In the genomic region with DNA sequence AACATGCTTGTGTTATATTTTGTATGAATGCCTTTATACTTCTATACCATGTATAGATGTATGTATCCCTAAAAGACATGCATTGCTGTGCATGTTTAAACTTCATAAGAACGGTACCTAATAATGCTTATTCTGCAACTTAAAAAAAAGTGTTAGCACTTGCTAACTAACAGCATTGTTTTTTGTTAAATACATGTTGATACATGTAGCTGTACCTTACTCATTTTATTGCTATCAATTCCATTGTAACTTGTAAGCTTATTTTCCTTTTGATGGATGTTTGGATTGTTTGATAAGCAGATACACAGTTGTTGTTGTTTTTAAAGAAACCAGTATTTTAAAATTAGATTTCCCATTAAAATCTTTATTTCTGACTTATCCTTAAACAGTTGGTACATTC, we compare ENCODE assay signal across 28 cellular contexts. TPM values are rescaled to one million over a fixed set of nuclear protein-coding genes. Genes with fewer than 3 reads are reported as not detected.
A peak's percentile ranks its signal among the peaks of the same experiment; 100 is the strongest.
DNase-seq lines count a peak whose midpoint lies in the region; ATAC-seq, FAIRE-seq and TF ChIP-seq lines count a peak whose summit lies in the region.
"Had no signal": no experiment of that assay in that cellular context is flagged by ENCODE, and none has a peak within 500 bp of the region (broad histone marks: within the 10 kb centered on the region; RNA-seq: fewer than 3 reads in every experiment).

No MANE protein-coding gene starts in this region.

- CTCF ChIA-PET in mammary epithelial cell (lab: Charles Lee; ENCODE audit: low non-redundant PET) = no interaction called here
- CTCF ChIA-PET in MCF 10A (lab: Yijun Ruan, JAX) = no interaction called here

- BruUV-seq in mammary epithelial cell (replicated peaks; lab: Mats Ljungman, UMichigan) (no TSS peak), MCF 10A (replicated peaks; lab: Mats Ljungman, UMichigan) (no TSS peak)

- intact Hi-C loops in mammary epithelial cell (cut with micrococcal nuclease) = no loop called here
- intact Hi-C loops in MCF 10A (cut with micrococcal nuclease) = no loop called here

- DNase-seq in mammary epithelial cell (peak; percentile 19), MCF 10A (ENCODE audit: unreplicated experiment) (no peak), bronchial epithelial cell (ENCODE audit: low read depth) (peak; percentile 84), foreskin keratinocyte (peak in 1 of 2 donors; percentile 48), hepatocyte (ENCODE audit: low spot score) (no peak)
- DNase-seq: 8988T; ACHN; BE2C; C1 segment of cervical spinal cord; CD4-positive, alpha-beta memory T cell; CD4-positive, CD25-positive, alpha-beta regulatory T cell; CD8-positive, alpha-beta memory T cell; COR-L47; DMS 273 treated with DMSO at 0.1 percent for 48 hours; DMS153; DMS53; DMS79; DND-41; EL; GDM1 had no signal

- in situ Hi-C loops in mammary epithelial cell (cut with MboI; ENCODE audit: low sequenced_read_pairs in 2 of 2) = no loop called here

- H3K9me3 Mint-ChIP-seq in MCF 10A (ENCODE audit: unreplicated experiment) = no peaks in the 10 kb centered on the region
- H3K9me3 Mint-ChIP-seq: CD8-positive, alpha-beta memory T cell had no signal

- no peaks in the 10 kb centered on the region for H3K27me3 Mint-ChIP-seq in MCF 10A (ENCODE audit: insufficient read depth, unreplicated experiment)
- H3K27me3 Mint-ChIP-seq: CD4-positive, alpha-beta memory T cell; CD4-positive, CD25-positive, alpha-beta regulatory T cell; CD8-positive, alpha-beta memory T cell had no signal

- H3K4me3 ChIP-seq in mammary epithelial cell (replicated peaks in 1 of 3; ENCODE audit: insufficient read depth in 1 of 3, low read depth in 2 of 3, low read length in 3 of 3) (no peak overlapping the region), bronchial epithelial cell (ENCODE audit: low read depth, low read length) (no peak overlapping the region), hepatocyte (no peak overlapping the region)
- H3K4me3 ChIP-seq: BLaER1, GM12878 had no signal

- H3K27me3 ChIP-seq in mammary epithelial cell (ENCODE audit: insufficient read depth, low read length) (no peaks in the 10 kb centered on the region), bronchial epithelial cell (ENCODE audit: control insufficient read depth, insufficient read depth, low read length) (no peaks in the 10 kb centered on the region), foreskin keratinocyte (no peaks in the 10 kb centered on the region), hepatocyte (no peaks in the 10 kb centered on the region)
- H3K27me3 ChIP-seq: BE2C, BLaER1 had no signal

- H3K36me3 ChIP-seq in mammary epithelial cell (ENCODE audit: insufficient read depth, low read length) (no peaks in the 10 kb centered on the region), bronchial epithelial cell (ENCODE audit: control insufficient read depth, insufficient read depth, low read length) (no peaks in the 10 kb centered on the region), hepatocyte (replicated peaks; ENCODE audit: insufficient read depth, low read depth) (no peaks in the 10 kb centered on the region)
- H3K36me3 ChIP-seq: BE2C had no signal

- TF ChIP-seq CTCF in mammary epithelial cell (conservative IDR thresholded peaks at IDR 0.05 in 1 of 2, IDR thresholded peaks at IDR 0.05 in 1 of 2; ENCODE audit: extremely low read depth in 1 of 2, insufficient read depth in 1 of 2, low read depth in 1 of 2, low read length in 2 of 2) (no peak), MCF 10A (IDR thresholded peaks at IDR 0.05; ENCODE audit: unreplicated experiment) (no peak), bronchial epithelial cell (IDR thresholded peaks at IDR 0.05; ENCODE audit: insufficient read depth, low read length, severe bottlenecking) (no peak), foreskin keratinocyte (conservative IDR thresholded peaks at IDR 0.05) (no peak), hepatocyte (IDR thresholded peaks at IDR 0.05; ENCODE audit: poor library complexity) (no peak)

- H3K4me3 Mint-ChIP-seq in MCF 10A (ENCODE audit: unreplicated experiment) = no peak overlapping the region
- H3K4me3 Mint-ChIP-seq: CD14-positive monocyte; CD4-positive, alpha-beta memory T cell; CD4-positive, CD25-positive, alpha-beta regulatory T cell; CD8-positive, alpha-beta memory T cell had no signal

- peaks cover 4% of the 10 kb centered on the region for H3K4me1 ChIP-seq in mammary epithelial cell (ENCODE audit: insufficient read depth, low read length)
- no peaks in the 10 kb centered on the region for H3K4me1 ChIP-seq in foreskin keratinocyte
- no peaks in the 10 kb centered on the region for H3K4me1 ChIP-seq in hepatocyte (ENCODE audit: insufficient read depth)
- H3K4me1 ChIP-seq: BE2C had no signal

- H3K9me3 ChIP-seq in mammary epithelial cell (replicated peaks; ENCODE audit: insufficient read depth, low read length) = no peaks in the 10 kb centered on the region
- H3K9me3 ChIP-seq in hepatocyte (ENCODE audit: low read depth) = no peaks in the 10 kb centered on the region
- H3K9me3 ChIP-seq: BE2C had no signal

- H2AFZ ChIP-seq in mammary epithelial cell (ENCODE audit: low read depth, low read length) = no peak overlapping the region
- no peak overlapping the region for H2AFZ ChIP-seq in hepatocyte

- FAIRE-seq in bronchial epithelial cell (lab: Jason Lieb, UNC) = no peak
- FAIRE-seq: A204.1, GM12878, GM12892, GM18507 had no signal

- 62% methylated on average over 1 of the region's 1 CpG for WGBS in mammary epithelial cell (ENCODE audit: low coverage, missing lambda C conversion rate)
- WGBS in hepatocyte (ENCODE audit: low lambda C conversion rate, missing lambda C conversion rate) = 57% methylated on average over 1 of the region's 1 CpG

- dilution Hi-C loops in mammary epithelial cell (cut with HindIII; ENCODE audit: low sequenced_read_pairs) = no loop called here

- H3K4me1 Mint-ChIP-seq in MCF 10A (ENCODE audit: insufficient read depth, unreplicated experiment) = no peaks in the 10 kb centered on the region

- H3K79me2 ChIP-seq in mammary epithelial cell (ENCODE audit: insufficient read depth, low read length) (peaks cover 77% of the 10 kb centered on the region), hepatocyte (peaks cover 93% of the 10 kb centered on the region)

- no peak overlapping the region for H3K9ac ChIP-seq in mammary epithelial cell (ENCODE audit: insufficient read depth, low read length)
- H3K9ac ChIP-seq: BLaER1 had no signal

- H3K27ac ChIP-seq in mammary epithelial cell (ENCODE audit: insufficient read depth, low read depth, low read length) (no peak overlapping the region), foreskin keratinocyte (no peak overlapping the region), hepatocyte (no peak overlapping the region)
- H3K27ac ChIP-seq: BLaER1 had no signal

- no peak overlapping the region for H3K27ac Mint-ChIP-seq in MCF 10A (ENCODE audit: low read depth, unreplicated experiment)
- H3K27ac Mint-ChIP-seq: CD14-positive monocyte; CD4-positive, alpha-beta memory T cell; CD4-positive, CD25-positive, alpha-beta regulatory T cell; CD8-positive, alpha-beta memory T cell had no signal

- POLR2A ChIA-PET in MCF 10A (lab: Yijun Ruan, JAX) = no interaction called here

- no peaks in the 10 kb centered on the region for H3K9me2 ChIP-seq in hepatocyte (replicated peaks; ENCODE audit: insufficient read depth)

- H3K4me2 ChIP-seq in mammary epithelial cell (ENCODE audit: insufficient read depth, low read depth, low read length) (no peak overlapping the region), hepatocyte (no peak overlapping the region)
- H3K4me2 ChIP-seq: BLaER1 had no signal

- ATAC-seq in foreskin keratinocyte (peak; percentile 44), HG03045 (IDR thresholded peaks at IDR 0.05; ENCODE audit: unreplicated experiment) (no peak)
- no peak for ATAC-seq in activated CD4-positive, CD25-positive, alpha-beta regulatory T cell treated with anti-CD3 and anti-CD28 coated beads, Interleukin-2, amount 50 U/mL, for 24 hours
- ATAC-seq: GM12878 had no signal

- H4K20me1 ChIP-seq in mammary epithelial cell (ENCODE audit: insufficient read depth, low read length) = no peaks in the 10 kb centered on the region
- peaks cover 9% of the 10 kb centered on the region for H4K20me1 ChIP-seq in hepatocyte (ENCODE audit: insufficient read depth, poor library complexity, severe bottlenecking)

- H3K36me3 Mint-ChIP-seq in MCF 10A (ENCODE audit: insufficient read depth, unreplicated experiment) = no peaks in the 10 kb centered on the region

RNA-seq across cellular contexts. Expression of gene CDK8, which starts 53.8 kb away (rescaled TPM):
- total RNA-seq in mammary epithelial cell (10 to 100 TPM; 22.0 to 23.6 TPM), MCF 10A (2022) (20.6 and 22.2 TPM in 2 replicates), bronchial epithelial cell (19.0 and 21.1 TPM in 2 replicates), foreskin keratinocyte (23.9 and 24.9 TPM in 2 replicates), hepatocyte (22.4 and 27.0 TPM in 2 replicates)
- polyA plus RNA-seq in mammary epithelial cell (23.3 TPM), foreskin keratinocyte (10.8 and 13.9 TPM in 2 replicates), hepatocyte (9.6 and 16.1 TPM in 2 replicates)
- polyA minus RNA-seq in mammary epithelial cell = 20.5 TPM

Comparison
In these comparisons a context has a peak if more than half of its experiments do, and no peak if none do; other contexts are left out.
1. DNase-seq: peak in mammary epithelial cell (single experiment) and bronchial epithelial cell (single experiment); none in MCF 10A (single experiment) and hepatocyte (single experiment).